In the genomic region with DNA sequence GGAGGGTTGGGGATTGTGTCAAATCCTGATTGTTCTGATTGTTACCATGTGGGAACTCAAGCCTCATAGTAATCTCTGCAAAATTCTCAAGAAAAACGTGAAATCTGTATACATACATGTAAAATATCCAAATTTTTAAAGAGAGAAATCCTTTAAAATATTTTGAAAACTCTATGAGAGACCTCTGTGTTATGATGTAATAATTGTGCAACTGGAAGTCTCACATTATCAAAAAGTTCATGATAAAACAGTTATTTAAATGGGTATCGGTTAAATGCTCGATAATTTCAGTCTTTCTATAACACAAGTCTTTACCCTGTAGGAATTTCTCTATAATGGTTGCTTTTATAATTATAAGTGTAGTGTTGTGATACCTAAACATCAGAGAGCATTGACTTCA, we compare ENCODE assay signal across 11 cellular contexts.
"Had no signal": no experiment of that assay in that cellular context is flagged by ENCODE, and none has a peak within 500 bp of the region (broad histone marks: within the 10 kb centered on the region; RNA-seq: fewer than 3 reads in every experiment).

No MANE protein-coding gene starts in this region.

- H3K4me2 ChIP-seq: GM23338 had no signal

- ATAC-seq: GM23338, HCT116 had no signal

- FAIRE-seq: H1, H54 had no signal

- H3K9ac ChIP-seq: GM23248 had no signal

- DNase-seq: GM23248, GOT3, H7, H9, HCEC 1CT, HFFc6 had no signal

- H3K36me3 ChIP-seq: HAP-1 had no signal

- H3K27ac ChIP-seq: GM23248 had no signal

- H3K9me3 ChIP-seq: HAP-1 had no signal

- H2AFZ ChIP-seq: GM23248, GM23338 had no signal

- H3K4me3 ChIP-seq: GM23248, GM23338, HAP-1 had no signal
